In genomic region chr1:2554621-2555387, GRCh38 we compare ENCODE assay signal across 8 cellular contexts. TPM values are rescaled to one million over a fixed set of nuclear protein-coding genes. Genes with fewer than 3 reads are reported as not detected.
A peak's percentile ranks its signal among the peaks of the same experiment; 100 is the strongest.
DNase-seq lines count a peak whose midpoint lies in the region; ATAC-seq and TF ChIP-seq lines count a peak whose summit lies in the region.

No MANE protein-coding gene starts in this region.

- no peaks in the 10 kb centered on the region for H3K27me3 Mint-ChIP-seq in natural killer cell (ENCODE audit: low read depth in 2 of 2)

- H3K4me1 ChIP-seq in RWPE2 (ENCODE audit: insufficient read depth, poor library complexity, severe bottlenecking): peaks cover 5% of the 10 kb centered on the region

- H3K4me3 Mint-ChIP-seq in natural killer cell: peak overlapping the region; percentile 75

- no peaks in the 10 kb centered on the region for H3K9me3 ChIP-seq in RWPE2 (ENCODE audit: severe bottlenecking)

- H3K36me3 Mint-ChIP-seq in natural killer cell: no peaks in the 10 kb centered on the region

- intact Hi-C loops in natural killer cell (cut with micrococcal nuclease): no loop called here

- no peak overlapping the region for H3K4me3 ChIP-seq in RWPE2 (ENCODE audit: severe bottlenecking)

- ATAC-seq in RWPE2 (ENCODE audit: low read depth): no peak
- no peak for ATAC-seq in natural killer cell
- no peak for ATAC-seq in HG02885 (IDR thresholded peaks at IDR 0.05; ENCODE audit: poor library complexity, unreplicated experiment)

- DNase-seq in RWPE2 (ENCODE audit: low spot score) (no peak), caudate nucleus (lab: John Stamatoyannopoulos, UW) (no peak), natural killer cell (no peak), SKM-1 (lab: John Stamatoyannopoulos, UW; ENCODE audit: unreplicated experiment) (no peak), NCI-H1694 treated with DMSO at 0.1 percent for 48 hours (lab: John Stamatoyannopoulos, UW) (no peak), H4 (ENCODE audit: low spot score) (no peak)

- H3K27ac Mint-ChIP-seq in natural killer cell: peak overlapping the region; percentile 96 to 99

- H3K36me3 ChIP-seq in RWPE2 (ENCODE audit: low read depth): no peaks in the 10 kb centered on the region

- H3K27ac ChIP-seq in RWPE2 (ENCODE audit: poor library complexity, severe bottlenecking) (no peak overlapping the region), caudate nucleus (ENCODE audit: low read depth, low read length) (peak overlapping the region; percentile 82)

- H3K4me1 Mint-ChIP-seq in natural killer cell: peaks cover 19 to 49% of the 10 kb centered on the region in 2 donors

- no peaks in the 10 kb centered on the region for H3K9me3 Mint-ChIP-seq in natural killer cell

- TF ChIP-seq CTCF in GM12873 (IDR thresholded peaks at IDR 0.05; ENCODE audit: insufficient read depth, low read depth, low read length, missing control alignments) (peak; percentile 81), RWPE2 (IDR thresholded peaks at IDR 0.05; ENCODE audit: poor library complexity, severe bottlenecking) (peak; percentile 36), natural killer cell (IDR thresholded peaks at IDR 0.05) (no peak)

- H3K27me3 ChIP-seq in RWPE2 (ENCODE audit: insufficient read depth, poor library complexity, severe bottlenecking): no peaks in the 10 kb centered on the region

RNA-seq across cellular contexts. Expression of gene TNFRSF14, which starts 1.4 kb away (rescaled TPM):
- 100 to 1,000 TPM; 228 to 266 (median 262) TPM for total RNA-seq in natural killer cell
- 3.3 and 9.1 TPM in 2 replicates for total RNA-seq in H4 (2014; rRNA removed; shearing (Covaris generic))

RNA-seq across cellular contexts. Expression of gene HES5, which starts 24.7 kb away (rescaled TPM):
- not detected for total RNA-seq in natural killer cell
- not detected in 2 replicates for total RNA-seq in H4 (2014; rRNA removed; shearing (Covaris generic))

RNA-seq across cellular contexts. Expression of gene PANK4, which starts 28.4 kb away (rescaled TPM):
- 10 to 100 TPM; 48.2 to 75.7 (median 61.8) TPM for total RNA-seq in natural killer cell
- total RNA-seq in H4 (2014; rRNA removed; shearing (Covaris generic)): 10.9 and 12.5 TPM in 2 replicates

RNA-seq across cellular contexts. Expression of gene PRXL2B, which starts 31.8 kb away (rescaled TPM):
- total RNA-seq in natural killer cell: 10 to 100 TPM; 11.3 to 15.1 (median 11.6) TPM
- 18.8 and 29.0 TPM in 2 replicates for total RNA-seq in H4 (2014; rRNA removed; shearing (Covaris generic))

Comparison
In these comparisons a context has a peak if more than half of its experiments do, and no peak if none do; other contexts are left out.
1. RNA of gene TNFRSF14, which starts 1.4 kb away (total RNA-seq): 228 to 266 TPM in natural killer cell; 3.3 to 9.1 TPM in H4; every median in the first group is over 10 times any median in the second.